In the genomic region with DNA sequence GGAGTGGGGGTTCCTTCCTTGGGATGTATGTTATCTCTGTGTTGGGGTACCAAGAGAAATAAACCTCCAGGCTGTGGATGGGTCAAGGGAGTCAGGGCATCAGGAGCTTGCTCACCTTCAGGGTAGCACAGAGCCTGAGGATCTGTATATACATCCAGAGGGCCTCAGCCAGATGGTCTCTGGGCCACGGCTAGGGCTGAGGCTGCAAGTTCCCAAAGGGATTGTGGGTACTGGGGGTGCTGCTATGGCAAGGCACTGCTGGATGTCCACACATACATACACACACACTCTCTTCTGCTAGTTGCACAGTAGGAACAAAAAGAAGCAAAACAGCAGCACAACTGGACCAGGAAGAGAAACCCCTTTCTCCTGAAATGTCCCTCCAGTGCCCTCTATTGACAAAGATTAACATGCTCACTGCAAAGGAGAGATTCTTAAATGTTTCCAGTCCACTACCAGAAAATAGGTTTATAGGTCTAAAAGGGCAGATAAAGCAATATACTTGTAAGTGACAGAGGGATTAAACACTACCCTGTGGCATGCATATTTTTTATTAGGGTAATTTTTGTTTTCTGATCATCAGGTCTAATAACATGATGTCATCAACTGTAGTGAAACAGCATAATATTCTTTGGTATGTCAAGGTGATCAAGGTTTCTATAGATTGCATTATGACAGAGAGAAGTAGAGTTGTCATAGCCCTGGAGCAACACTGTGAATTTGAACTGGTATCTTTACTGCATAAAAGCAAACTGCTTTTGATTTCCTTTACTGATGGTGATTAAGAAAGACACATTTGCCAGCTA, we compare ENCODE assay signal across 1 cellular context.
TF ChIP-seq lines count a peak whose summit lies in the region.

No MANE protein-coding gene starts in this region.

TF ChIP-seq in SK-N-SH treated with all-trans-retinoic acid at 6 μM for 48 hours, 23 proteins besides CTCF, POLR2A, EP300 and RAD21 (continued from another document):
- TF ChIP-seq, protein P1, sequence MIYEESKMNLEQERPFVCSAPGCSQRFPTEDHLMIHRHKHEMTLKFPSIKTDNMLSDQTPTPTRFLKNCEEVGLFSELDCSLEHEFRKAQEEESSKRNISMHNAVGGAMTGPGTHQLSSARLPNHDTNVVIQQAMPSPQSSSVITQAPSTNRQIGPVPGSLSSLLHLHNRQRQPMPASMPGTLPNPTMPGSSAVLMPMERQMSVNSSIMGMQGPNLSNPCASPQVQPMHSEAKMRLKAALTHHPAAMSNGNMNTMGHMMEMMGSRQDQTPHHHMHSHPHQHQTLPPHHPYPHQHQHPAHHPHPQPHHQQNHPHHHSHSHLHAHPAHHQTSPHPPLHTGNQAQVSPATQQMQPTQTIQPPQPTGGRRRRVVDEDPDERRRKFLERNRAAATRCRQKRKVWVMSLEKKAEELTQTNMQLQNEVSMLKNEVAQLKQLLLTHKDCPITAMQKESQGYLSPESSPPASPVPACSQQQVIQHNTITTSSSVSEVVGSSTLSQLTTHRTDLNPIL (CRISPR knock-in tag; IDR thresholded peaks at IDR 0.05; ENCODE audit: low read depth) = no peak
- TF ChIP-seq, protein P2, sequence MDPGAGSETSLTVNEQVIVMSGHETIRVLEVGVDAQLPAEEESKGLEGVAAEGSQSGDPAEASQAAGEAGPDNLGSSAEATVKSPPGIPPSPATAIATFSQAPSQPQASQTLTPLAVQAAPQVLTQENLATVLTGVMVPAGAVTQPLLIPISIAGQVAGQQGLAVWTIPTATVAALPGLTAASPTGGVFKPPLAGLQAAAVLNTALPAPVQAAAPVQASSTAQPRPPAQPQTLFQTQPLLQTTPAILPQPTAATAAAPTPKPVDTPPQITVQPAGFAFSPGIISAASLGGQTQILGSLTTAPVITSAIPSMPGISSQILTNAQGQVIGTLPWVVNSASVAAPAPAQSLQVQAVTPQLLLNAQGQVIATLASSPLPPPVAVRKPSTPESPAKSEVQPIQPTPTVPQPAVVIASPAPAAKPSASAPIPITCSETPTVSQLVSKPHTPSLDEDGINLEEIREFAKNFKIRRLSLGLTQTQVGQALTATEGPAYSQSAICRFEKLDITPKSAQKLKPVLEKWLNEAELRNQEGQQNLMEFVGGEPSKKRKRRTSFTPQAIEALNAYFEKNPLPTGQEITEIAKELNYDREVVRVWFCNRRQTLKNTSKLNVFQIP (CRISPR knock-in tag; IDR thresholded peaks at IDR 0.05; ENCODE audit: borderline replicate concordance, low read depth) = no peak
